In genomic region chr11:100776212-100776896, GRCh38 we compare ENCODE assay signal across 14 cellular contexts.
DNase-seq lines count a peak whose midpoint lies in the region; TF ChIP-seq lines count a peak whose summit lies in the region.
"Had no signal": no experiment of that assay in that cellular context is flagged by ENCODE, and none has a peak within 500 bp of the region (broad histone marks: within the 10 kb centered on the region; RNA-seq: fewer than 3 reads in every experiment).

No MANE protein-coding gene starts in this region.

- H3K4me3 Mint-ChIP-seq in immature natural killer cell = no peak overlapping the region
- H3K4me3 Mint-ChIP-seq: activated T-cell treated with anti-CD3 and anti-CD28 coated beads, Interleukin-2, amount 50 U/mL, for 4 hours; IgD-negative memory B cell had no signal

- no peaks in the 10 kb centered on the region for H3K79me2 ChIP-seq in mammary epithelial cell (ENCODE audit: insufficient read depth, low read length)

- H2AFZ ChIP-seq in mammary epithelial cell (ENCODE audit: low read depth, low read length) = no peak overlapping the region

- CTCF ChIA-PET in mammary epithelial cell (lab: Charles Lee; ENCODE audit: low non-redundant PET) = no interaction called here

- WGBS in mammary epithelial cell (ENCODE audit: low coverage, missing lambda C conversion rate) = 60% methylated on average over 6 of the region's 6 CpGs
- 74 to 82% methylated on average over 6 of the region's 6 CpGs for WGBS in tibial nerve, 2 donors

- no TSS peak for BruUV-seq in mammary epithelial cell (replicated peaks; lab: Mats Ljungman, UMichigan)

- peak overlapping the region; percentile 34 for H3K9ac ChIP-seq in mammary epithelial cell (ENCODE audit: insufficient read depth, low read length)

- TF ChIP-seq EP300 in tibial nerve (IDR thresholded peaks at IDR 0.05) = peak; percentile 34 to 38

- DNase-seq in HS-5 (ENCODE audit: low read depth) (peak; percentile 42), mammary epithelial cell (peak; percentile 90), left kidney (ENCODE audit: low read depth, low spot score) (peak; percentile 37), tibial nerve (ENCODE audit: low spot score in 2 of 2) (no peak), immature natural killer cell (no peak), activated T-cell treated with anti-CD3 and anti-CD28 coated beads for 4 hours (no peak), ecto neural progenitor cell (ENCODE audit: low spot score) (no peak), amniotic stem cell (lab: John Stamatoyannopoulos, UW) (no peak)
- DNase-seq: activated T-cell treated with anti-CD3 and anti-CD28 coated beads, Interleukin-2, amount 50 U/mL, for 4 hours; DMS79; hippocampal formation; NCI-H2171; stimulated activated CD4-positive, alpha-beta T cell treated with anti-CD3 and anti-CD28 coated beads, Interleukin-4, amount 100 ng/mL, for 1 hour had no signal

- peaks cover 26% of the 10 kb centered on the region for H3K4me1 ChIP-seq in mammary epithelial cell (ENCODE audit: insufficient read depth, low read length)
- H3K4me1 ChIP-seq in tibial nerve = peaks cover 0 to 59% (median 6%) of the 10 kb centered on the region in 4 donors

- peaks cover 1% of the 10 kb centered on the region for H3K36me3 ChIP-seq in mammary epithelial cell (ENCODE audit: insufficient read depth, low read length)
- H3K36me3 ChIP-seq in tibial nerve = peaks cover 0 to 5% (median 0%) of the 10 kb centered on the region in 3 donors

- H3K4me3 ChIP-seq in mammary epithelial cell (replicated peaks in 1 of 3; ENCODE audit: insufficient read depth in 1 of 3, low read depth in 2 of 3, low read length in 3 of 3) (no peak overlapping the region), tibial nerve (no peak overlapping the region)

- in situ Hi-C loops in mammary epithelial cell (cut with MboI; ENCODE audit: low sequenced_read_pairs in 2 of 2) = loop anchor here in 1 of 2 donors (10.0 kb wide), 1 partner anchor 78 kb away; no protein-coding TSS in a partner anchor

- intact Hi-C loops in mammary epithelial cell (cut with micrococcal nuclease) = loop anchor here (1.0 to 2.0 kb wide), 2 partner anchors 74 to 89 kb away; partner anchors contain the start of gene ARHGAP42

- peak overlapping the region; percentile 17 for H3K4me2 ChIP-seq in mammary epithelial cell (ENCODE audit: insufficient read depth, low read depth, low read length)

- H3K36me3 Mint-ChIP-seq in immature natural killer cell = peaks cover 4 to 11% (median 9%) of the 10 kb centered on the region in 3 donors

- H3K27ac ChIP-seq in mammary epithelial cell (ENCODE audit: insufficient read depth, low read depth, low read length) = peak overlapping the region; percentile 87
- peak overlapping the region in 3 of 4 donors; percentile 59 to 70 (median 68) for H3K27ac ChIP-seq in tibial nerve

- TF ChIP-seq CTCF in mammary epithelial cell (conservative IDR thresholded peaks at IDR 0.05 in 1 of 2, IDR thresholded peaks at IDR 0.05 in 1 of 2; ENCODE audit: extremely low read depth in 1 of 2, insufficient read depth in 1 of 2, low read depth in 1 of 2, low read length in 2 of 2) = no peak
- TF ChIP-seq CTCF in tibial nerve (IDR thresholded peaks at IDR 0.05) = no peak

- H3K9me3 Mint-ChIP-seq in immature natural killer cell = no peaks in the 10 kb centered on the region

- H3K4me1 Mint-ChIP-seq in immature natural killer cell = peaks cover 7 to 13% of the 10 kb centered on the region in 2 donors

- no peak overlapping the region for H3K27ac Mint-ChIP-seq in immature natural killer cell
- H3K27ac Mint-ChIP-seq: IgD-negative memory B cell had no signal

- TF ChIP-seq POLR2A in tibial nerve (IDR thresholded peaks at IDR 0.05) = no peak

- no peaks in the 10 kb centered on the region for H4K20me1 ChIP-seq in mammary epithelial cell (ENCODE audit: insufficient read depth, low read length)

- H3K9me3 ChIP-seq in mammary epithelial cell (replicated peaks; ENCODE audit: insufficient read depth, low read length) (no peaks in the 10 kb centered on the region), tibial nerve (no peaks in the 10 kb centered on the region)

- dilution Hi-C loops in mammary epithelial cell (cut with HindIII; ENCODE audit: low sequenced_read_pairs) = no loop called here

- H3K27me3 ChIP-seq in mammary epithelial cell (ENCODE audit: insufficient read depth, low read length) (no peaks in the 10 kb centered on the region), tibial nerve (no peaks in the 10 kb centered on the region)

- peaks cover 0 to 2% (median 0%) of the 10 kb centered on the region in 3 donors for H3K27me3 Mint-ChIP-seq in immature natural killer cell (ENCODE audit: low read depth in 3 of 3)
- H3K27me3 Mint-ChIP-seq: IgD-negative memory B cell had no signal

Comparison
In these comparisons a context has a peak if more than half of its experiments do, and no peak if none do; other contexts are left out.
1. DNase-seq: peak in HS-5 (single experiment), mammary epithelial cell (single experiment) and left kidney (single experiment); none in tibial nerve (0 of 2), immature natural killer cell (0 of 3), activated T-cell treated with anti-CD3 and anti-CD28 coated beads for 4 hours (single experiment), ecto neural progenitor cell (single experiment) and amniotic stem cell (single experiment).